ENCODE assay signal across 17 cellular contexts in genomic region chr9:101848485-101848919, GRCh38.
A peak's percentile ranks its signal among the peaks of the same experiment; 100 is the strongest.
DNase-seq lines count a peak whose midpoint lies in the region; ATAC-seq and TF ChIP-seq lines count a peak whose summit lies in the region.
"Had no signal": no experiment of that assay in that cellular context is flagged by ENCODE, and none has a peak within 500 bp of the region (broad histone marks: within the 10 kb centered on the region; RNA-seq: fewer than 3 reads in every experiment).

No MANE protein-coding gene starts in this region.

- no peaks in the 10 kb centered on the region for H3K27me3 ChIP-seq in MM.1S (replicated peaks; ENCODE audit: insufficient read depth, low read length)
- no peaks in the 10 kb centered on the region for H3K27me3 ChIP-seq in colonic mucosa
- H3K27me3 ChIP-seq: BLaER1 treated with 17β-estradiol and CSF1 and Interleukin-3, amounts not matched to agents 10 nM and 100 nM; SJSA1 had no signal

- H3K9me2 ChIP-seq in MM.1S (replicated peaks; ENCODE audit: insufficient read depth, low read length): no peaks in the 10 kb centered on the region

- H3F3A ChIP-seq in MM.1S (ENCODE audit: insufficient read depth, low read length): no peaks in the 10 kb centered on the region

- H3K9me3 ChIP-seq in MM.1S (replicated peaks; ENCODE audit: insufficient read depth, low read length) (no peaks in the 10 kb centered on the region), colonic mucosa (no peaks in the 10 kb centered on the region)
- H3K9me3 ChIP-seq: BLaER1 treated with 17β-estradiol and CSF1 and Interleukin-3, amounts not matched to agents 10 nM and 100 nM; SJSA1 had no signal

- ATAC-seq in sciatic nerve (peak; percentile 81), HG03025 (IDR thresholded peaks at IDR 0.05; ENCODE audit: low FRiP score, unreplicated experiment) (no peak), HG03520 (IDR thresholded peaks at IDR 0.05; ENCODE audit: unreplicated experiment) (no peak)
- ATAC-seq: esophagus mucosa; naive thymus-derived CD4-positive, alpha-beta T cell had no signal

- DNase-seq in H4 (ENCODE audit: low spot score): peak; percentile 70
- peak; percentile 55 for DNase-seq in MM.1S
- peak; percentile 58 for DNase-seq in colonic mucosa
- no peak for DNase-seq in sciatic nerve (ENCODE audit: low spot score)
- no peak for DNase-seq in RKO (ENCODE audit: low spot score)
- no peak for DNase-seq in occipital lobe (lab: John Stamatoyannopoulos, UW)
- DNase-seq: activated CD4-positive, alpha-beta T cell treated with anti-CD3 and anti-CD28 coated beads, Interleukin-2, amount 50 U/mL, for 48 hours; amygdala; left ventricle myocardium inferior; naive thymus-derived CD4-positive, alpha-beta T cell; NCI-H1694 treated with DMSO at 0.1 percent for 48 hours; stimulated activated CD4-positive, alpha-beta T cell treated with anti-CD3 and anti-CD28 coated beads, Interleukin-4, amount 100 ng/mL, for 1 hour had no signal

- no peak overlapping the region for H3K9ac ChIP-seq in MM.1S (ENCODE audit: low read length)
- peak overlapping the region in 1 of 2 donors; percentile 77 for H3K9ac ChIP-seq in colonic mucosa (ENCODE audit: low read depth in 2 of 2, low read length in 2 of 2)
- H3K9ac ChIP-seq: BLaER1 treated with 17β-estradiol and CSF1 and Interleukin-3, amounts not matched to agents 10 nM and 100 nM had no signal

- H3K79me2 ChIP-seq in MM.1S (ENCODE audit: low read length): no peaks in the 10 kb centered on the region

- H4K20me1 ChIP-seq in MM.1S (ENCODE audit: insufficient read depth, low read length): no peaks in the 10 kb centered on the region
- H4K20me1 ChIP-seq: BLaER1 treated with 17β-estradiol and CSF1 and Interleukin-3, amounts not matched to agents 10 nM and 100 nM had no signal

- H3K4me3 ChIP-seq in MM.1S (ENCODE audit: low read length): no peak overlapping the region
- H3K4me3 ChIP-seq in colonic mucosa: no peak overlapping the region
- H3K4me3 ChIP-seq: BLaER1 treated with 17β-estradiol and CSF1 and Interleukin-3, amounts not matched to agents 10 nM and 100 nM; left ventricle myocardium inferior; SJSA1 had no signal

- H3K36me3 ChIP-seq in MM.1S (replicated peaks; ENCODE audit: insufficient read depth, low read length): no peaks in the 10 kb centered on the region
- H3K36me3 ChIP-seq in colonic mucosa: no peaks in the 10 kb centered on the region
- H3K36me3 ChIP-seq: BLaER1 treated with 17β-estradiol and CSF1 and Interleukin-3, amounts not matched to agents 10 nM and 100 nM; left ventricle myocardium inferior; SJSA1 had no signal

- peak overlapping the region; percentile 29; the same call in 1 of the 2 replicates for H2AFZ ChIP-seq in MM.1S (ENCODE audit: low read length)

- intact Hi-C loops in colonic mucosa (cut with DNase I): no loop called here
- intact Hi-C loops in sciatic nerve (cut with DNase I): no loop called here

- H3K4me1 ChIP-seq in MM.1S (ENCODE audit: low read length) (no peaks in the 10 kb centered on the region), colonic mucosa (no peaks in the 10 kb centered on the region)
- H3K4me1 ChIP-seq: BLaER1 treated with 17β-estradiol and CSF1 and Interleukin-3, amounts not matched to agents 10 nM and 100 nM; left ventricle myocardium inferior; SJSA1 had no signal

- TF ChIP-seq CTCF in MM.1S (IDR thresholded peaks at IDR 0.05; ENCODE audit: low read length) (no peak), colonic mucosa (IDR thresholded peaks at IDR 0.05) (no peak)

- H3K27ac ChIP-seq in MM.1S (ENCODE audit: low read length) (no peak overlapping the region), colonic mucosa (peak overlapping the region; percentile 48)
- H3K27ac ChIP-seq: BLaER1 treated with 17β-estradiol and CSF1 and Interleukin-3, amounts not matched to agents 10 nM and 100 nM; left ventricle myocardium inferior; SJSA1 had no signal

- 0 out of 2 replicates have a peak overlapping the region, but pooled peaks have one; percentile 16 for H3K4me2 ChIP-seq in MM.1S (ENCODE audit: low read depth, low read length)
- H3K4me2 ChIP-seq: BLaER1 treated with 17β-estradiol and CSF1 and Interleukin-3, amounts not matched to agents 10 nM and 100 nM had no signal

Comparison
In these comparisons a context has a peak if more than half of its experiments do, and no peak if none do; other contexts are left out.
1. DNase-seq: peak in H4 (single experiment), MM.1S (single experiment) and colonic mucosa (single experiment); none in sciatic nerve (single experiment), RKO (single experiment) and occipital lobe (single experiment).